ENCODE assay signal across 32 cellular contexts in the genomic region with DNA sequence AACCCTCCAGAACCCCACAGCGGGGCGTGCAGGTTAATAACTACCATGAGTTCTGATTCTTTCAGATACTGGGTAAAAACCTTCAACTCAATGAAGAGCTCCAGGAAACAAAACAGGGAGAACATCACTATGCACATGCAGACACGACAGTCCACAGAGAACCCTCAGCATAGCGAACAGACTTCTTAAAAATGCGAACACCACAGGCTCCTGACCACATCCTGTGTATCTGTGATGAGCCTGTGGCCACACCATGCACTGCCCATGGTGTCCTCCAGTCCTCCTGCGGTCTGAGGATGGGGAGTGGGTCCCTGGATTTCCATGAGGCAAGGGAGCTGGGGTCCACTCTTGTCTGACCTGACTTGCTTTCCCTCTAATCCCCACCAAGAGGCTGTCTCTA.
DNase-seq lines count a peak whose midpoint lies in the region; ATAC-seq, FAIRE-seq and TF ChIP-seq lines count a peak whose summit lies in the region.
"Had no signal": no experiment of that assay in that cellular context is flagged by ENCODE, and none has a peak within 500 bp of the region (broad histone marks: within the 10 kb centered on the region; RNA-seq: fewer than 3 reads in every experiment).

No MANE protein-coding gene starts in this region.

- peak overlapping the region; percentile 9 for H3K27ac Mint-ChIP-seq in glutamatergic neuron (ENCODE audit: unreplicated experiment)
- H3K27ac Mint-ChIP-seq: activated naive CD8-positive, alpha-beta T cell treated with anti-CD3 and anti-CD28 coated beads for 36 hours; effector memory CD8-positive, alpha-beta T cell; stimulated activated naive B cell treated with anti-CD40 and anti-IgM and Interleukin-4, amounts not matched to agents 10 μg/mL and 1 μg/mL and 100 μg/mL, for 72 hours had no signal

- H3K79me2 ChIP-seq in smooth muscle cell (ENCODE audit: low read depth), result no peaks in the 10 kb centered on the region

- peak overlapping the region; percentile 46 for H3K4me2 ChIP-seq in smooth muscle cell
- H3K4me2 ChIP-seq: PC-9 had no signal

- H3K4me1 Mint-ChIP-seq in glutamatergic neuron (ENCODE audit: low read depth, unreplicated experiment), result peaks cover 5% of the 10 kb centered on the region
- H3K4me1 Mint-ChIP-seq: activated naive CD8-positive, alpha-beta T cell treated with anti-CD3 and anti-CD28 coated beads for 36 hours; CD4-positive, alpha-beta memory T cell; stimulated activated naive B cell treated with anti-CD40 and anti-IgM and Interleukin-4, amounts not matched to agents 10 μg/mL and 1 μg/mL and 100 μg/mL, for 72 hours had no signal

- H3K27me3 ChIP-seq in HUES48 (ENCODE audit: control insufficient read depth, insufficient read depth, low read length) (no peaks in the 10 kb centered on the region), smooth muscle cell (ENCODE audit: low read depth) (no peaks in the 10 kb centered on the region)
- H3K27me3 ChIP-seq: cardiac muscle cell, heart right ventricle, sigmoid colon had no signal

- H3K9me3 ChIP-seq in HUES48 (ENCODE audit: control insufficient read depth, insufficient read depth, low read length) (0 out of 2 replicates have a peak, but pooled peaks cover 5% of the 10 kb centered on the region), smooth muscle cell (replicated peaks; ENCODE audit: low read depth) (no peaks in the 10 kb centered on the region)
- H3K9me3 ChIP-seq: prostate gland, thoracic aorta had no signal

- no peak overlapping the region for H3K9ac ChIP-seq in HUES48 (ENCODE audit: low read depth, low read length)
- H3K9ac ChIP-seq in smooth muscle cell (ENCODE audit: low read depth), result no peak overlapping the region

- WGBS in smooth muscle cell (ENCODE audit: low lambda C conversion rate), result 63% methylated on average over 6 of the region's 6 CpGs

- DNase-seq in NCI-H2029 (lab: John Stamatoyannopoulos, UW) (peak; percentile 52), NCI-H2029 treated with DMSO at 0.1 percent for 48 hours (lab: John Stamatoyannopoulos, UW) (no peak), glutamatergic neuron (no peak), smooth muscle cell (lab: John Stamatoyannopoulos, UW; ENCODE audit: unreplicated experiment) (no peak), HTR-8/SVneo (ENCODE audit: insufficient read length, low spot score) (no peak), T-helper 1 cell (no peak)
- DNase-seq: 8988T; activated CD4-positive, alpha-beta T cell treated with anti-CD3 and anti-CD28 coated beads for 4 hours; activated effector memory CD4-positive, alpha-beta T cell treated with Interleukin-2 at 50 U/mL for 16 hours; activated naive CD8-positive, alpha-beta T cell treated with anti-CD3 and anti-CD28 coated beads for 36 hours; AML-193; aorta; CD4-positive, alpha-beta memory T cell; cortex of kidney; DMS79 treated with DMSO at 0.1 percent for 48 hours; effector memory CD8-positive, alpha-beta T cell; heart right ventricle; KG1; left cardiac atrium; NCI-H1436 treated with DMSO at 0.1 percent for 48 hours; NK-92 treated with Interleukin-12 subunit alpha and Interleukin-12 subunit beta, amount 100 ng/mL, for 24 hours; PC-9; sigmoid colon; stimulated activated CD4-positive, alpha-beta T cell treated with anti-CD3 and anti-CD28 coated beads, Interleukin-15, amount 100 ng/mL, for 24 hours; stimulated activated naive B cell treated with anti-CD40 and anti-IgM and Interleukin-4, amounts not matched to agents 10 μg/mL and 1 μg/mL and 100 μg/mL, for 72 hours had no signal

- no peak overlapping the region for H3K4me3 Mint-ChIP-seq in glutamatergic neuron (ENCODE audit: unreplicated experiment)
- H3K4me3 Mint-ChIP-seq: activated naive CD8-positive, alpha-beta T cell treated with anti-CD3 and anti-CD28 coated beads for 36 hours; CD4-positive, alpha-beta memory T cell; effector memory CD8-positive, alpha-beta T cell; stimulated activated naive B cell treated with anti-CD40 and anti-IgM and Interleukin-4, amounts not matched to agents 10 μg/mL and 1 μg/mL and 100 μg/mL, for 72 hours had no signal

- H3K36me3 Mint-ChIP-seq in glutamatergic neuron (ENCODE audit: unreplicated experiment), result peaks cover 12% of the 10 kb centered on the region
- H3K36me3 Mint-ChIP-seq: activated naive CD8-positive, alpha-beta T cell treated with anti-CD3 and anti-CD28 coated beads for 36 hours; CD4-positive, alpha-beta memory T cell; stimulated activated naive B cell treated with anti-CD40 and anti-IgM and Interleukin-4, amounts not matched to agents 10 μg/mL and 1 μg/mL and 100 μg/mL, for 72 hours had no signal

- peaks cover 5% of the 10 kb centered on the region for H3K9me3 Mint-ChIP-seq in glutamatergic neuron (ENCODE audit: unreplicated experiment)
- H3K9me3 Mint-ChIP-seq: effector memory CD8-positive, alpha-beta T cell had no signal

- no peak overlapping the region for H2AFZ ChIP-seq in smooth muscle cell (ENCODE audit: low read depth)
- H2AFZ ChIP-seq: PC-9 had no signal

- H3K4me3 ChIP-seq in HUES48 (ENCODE audit: low read depth, low read length) (no peak overlapping the region), smooth muscle cell (no peak overlapping the region)
- H3K4me3 ChIP-seq: cardiac muscle cell, heart right ventricle, PC-9, prostate gland, sigmoid colon, thoracic aorta had no signal

- H3F3A ChIP-seq in smooth muscle cell (ENCODE audit: low read depth), result no peaks in the 10 kb centered on the region

- H3K4me1 ChIP-seq in HUES48 (ENCODE audit: control insufficient read depth, insufficient read depth, low read length) (peaks cover 15% of the 10 kb centered on the region), smooth muscle cell (ENCODE audit: low read depth) (no peaks in the 10 kb centered on the region)
- H3K4me1 ChIP-seq: prostate gland, sigmoid colon had no signal

- H3K27ac ChIP-seq in HUES48 (ENCODE audit: low read depth, low read length) (peak overlapping the region; percentile 57), smooth muscle cell (ENCODE audit: low read depth) (no peak overlapping the region)
- H3K27ac ChIP-seq: cardiac muscle cell, heart right ventricle, PC-9, prostate gland, sigmoid colon, thoracic aorta, VCaP had no signal

- TF ChIP-seq CTCF in glutamatergic neuron (IDR thresholded peaks at IDR 0.05; ENCODE audit: partially characterized antibody, unreplicated experiment), result no peak
- TF ChIP-seq CTCF in smooth muscle cell (IDR thresholded peaks at IDR 0.05; ENCODE audit: borderline replicate concordance, insufficient read depth, poor library complexity, severe bottlenecking), result no peak

- no peak for ATAC-seq in HG02623 (IDR thresholded peaks at IDR 0.05; ENCODE audit: unreplicated experiment)
- ATAC-seq: effector memory CD8-positive, alpha-beta T cell; Right ventricle myocardium inferior; stimulated activated naive B cell treated with anti-CD40 and anti-IgM and Interleukin-4, amounts not matched to agents 10 μg/mL and 1 μg/mL and 100 μg/mL, for 72 hours had no signal

- FAIRE-seq in HTR-8/SVneo (lab: Jason Lieb, UNC), result no peak

- H4K20me1 ChIP-seq in smooth muscle cell (ENCODE audit: low read depth), result no peaks in the 10 kb centered on the region

- no peaks in the 10 kb centered on the region for H3K27me3 Mint-ChIP-seq in glutamatergic neuron (ENCODE audit: unreplicated experiment)
- H3K27me3 Mint-ChIP-seq: activated naive CD8-positive, alpha-beta T cell treated with anti-CD3 and anti-CD28 coated beads for 36 hours; effector memory CD8-positive, alpha-beta T cell; stimulated activated naive B cell treated with anti-CD40 and anti-IgM and Interleukin-4, amounts not matched to agents 10 μg/mL and 1 μg/mL and 100 μg/mL, for 72 hours had no signal

- H3K36me3 ChIP-seq in HUES48 (ENCODE audit: control insufficient read depth, insufficient read depth, low read length) (no peaks in the 10 kb centered on the region), smooth muscle cell (ENCODE audit: low read depth) (no peaks in the 10 kb centered on the region)
- H3K36me3 ChIP-seq: cardiac muscle cell, heart right ventricle, prostate gland, sigmoid colon, thoracic aorta had no signal
